ENCODE assay signal across 8 cellular contexts in genomic region chr4:95549246-95550138, GRCh38. TPM values are rescaled to one million over a fixed set of nuclear protein-coding genes. Genes with fewer than 3 reads are reported as not detected.
DNase-seq lines count a peak whose midpoint lies in the region; ATAC-seq, FAIRE-seq and TF ChIP-seq lines count a peak whose summit lies in the region.

No MANE protein-coding gene starts in this region.

- TF ChIP-seq RAD21 in K562 (CRISPR knock-in tag; conservative IDR thresholded peaks at IDR 0.05 in 1 of 2, IDR thresholded peaks at IDR 0.05 in 1 of 2): no peak

- no peak for TF ChIP-seq POLR2A in K562 (conservative IDR thresholded peaks at IDR 0.05)

- intact Hi-C loops in K562 (cut with micrococcal nuclease): no loop called here
- intact Hi-C loops in sciatic nerve (cut with DNase I): no loop called here

- in situ Hi-C loops in K562 (cut with MboI): no loop called here

- WGBS in K562 (ENCODE audit: insufficient coverage, low coverage, missing lambda C conversion rate): under 1% methylated on average over 33 of the region's 64 CpGs

- POLR2A ChIA-PET in K562 (lab: Yijun Ruan, JAX): no interaction called here

- no peaks in the 10 kb centered on the region for H3K36me3 ChIP-seq in MG63
- no peaks in the 10 kb centered on the region for H3K36me3 ChIP-seq in K562 (ENCODE audit: control insufficient read depth, insufficient read depth, low read length)

- H3K9me1 ChIP-seq in K562 (ENCODE audit: control insufficient read depth, insufficient read depth, low read length): no peaks in the 10 kb centered on the region

- no peak for TF ChIP-seq CTCF in K562 (IDR thresholded peaks at IDR 0.05 in 2 of 3, conservative IDR thresholded peaks at IDR 0.05 in 1 of 3; ENCODE audit: insufficient read depth in 2 of 3, low read depth in 1 of 3, low read length in 3 of 3)

- no peak overlapping the region; a peak in 1 of 4 replicates for H3K9ac ChIP-seq in K562 (ENCODE audit: insufficient read depth in 1 of 2, low read depth in 2 of 2, low read length in 2 of 2)

- CTCF ChIA-PET in K562 (lab: Yijun Ruan, JAX; ENCODE audit: low intra/inter-chr PET ratio): no interaction called here

- H3K4me3 ChIP-seq in MG63 (peak overlapping the region; percentile 15; the same call in 1 of the 2 replicates), K562 (no peak overlapping the region), iPS-18c (ENCODE audit: insufficient read depth, low read depth, low read length) (peak overlapping the region; percentile 83)

- TF ChIP-seq EP300 in K562 (IDR thresholded peaks at IDR 0.05; ENCODE audit: low read length): no peak

- peaks cover 0 to 12% of the 10 kb centered on the region in 2 experiments; a peak in 2 of 5 replicates for H3K4me1 ChIP-seq in K562 (replicated peaks in 1 of 2; ENCODE audit: control insufficient read depth in 2 of 2, insufficient read depth in 2 of 2, low read length in 2 of 2)

- ATAC-seq in GM21825 (IDR thresholded peaks at IDR 0.05; ENCODE audit: unreplicated experiment) (peak; percentile 93), K562 (peak; percentile 40; the same call in 2 of the 3 replicates), sciatic nerve (peak; percentile 73)

- no peaks in the 10 kb centered on the region for H4K20me1 ChIP-seq in K562 (replicated peaks; ENCODE audit: control insufficient read depth, insufficient read depth, low read length)

- peak; percentile 20 for DNase-seq in NCI-H510A treated with DMSO at 0.1 percent for 48 hours (lab: John Stamatoyannopoulos, UW)
- no peak for DNase-seq in NCI-H510A (lab: John Stamatoyannopoulos, UW)
- DNase-seq in MG63: no peak
- no peak for DNase-seq in K562 (ENCODE audit: extremely low read depth in 1 of 4, low spot score in 3 of 4)
- DNase-seq in sciatic nerve (ENCODE audit: low spot score): peak; percentile 71
- DNase-seq in NK-92 treated with Interleukin-12 subunit alpha and Interleukin-12 subunit beta, amount 100 ng/mL, for 24 hours (lab: John Stamatoyannopoulos, UW): no peak

- no peak overlapping the region for H3K4me2 ChIP-seq in K562 (ENCODE audit: insufficient read depth, low read length)

- peaks cover 25% of the 10 kb centered on the region for H3K27me3 ChIP-seq in MG63
- peaks cover 8 to 26% of the 10 kb centered on the region in 2 experiments; a peak in 4 of 5 replicates for H3K27me3 ChIP-seq in K562 (ENCODE audit: control insufficient read depth in 2 of 2, insufficient read depth in 2 of 2, low read length in 2 of 2)

- BruUV-seq in K562 (replicated peaks; lab: Mats Ljungman, UMichigan): no TSS peak

- no peak overlapping the region for H3K27ac ChIP-seq in K562 (ENCODE audit: extremely low read depth, low read depth, low read length)

- FAIRE-seq in K562 (lab: Jason Lieb, UNC): no peak

- H2AFZ ChIP-seq in K562 (ENCODE audit: low read depth, low read length): no peak overlapping the region

- H3K9me3 ChIP-seq in MG63 (no peaks in the 10 kb centered on the region), K562 (replicated peaks; ENCODE audit: control insufficient read depth, insufficient read depth, low read depth, low read length) (no peaks in the 10 kb centered on the region), iPS-18c (ENCODE audit: control insufficient read depth, insufficient read depth, low read length) (peaks cover 7% of the 10 kb centered on the region)

- no peaks in the 10 kb centered on the region for H3K79me2 ChIP-seq in K562 (ENCODE audit: control insufficient read depth, insufficient read depth, low read length)

TF ChIP-seq in K562, 482 proteins besides CTCF, POLR2A, EP300 and RAD21:
- TF ChIP-seq TRIM25 (IDR thresholded peaks at IDR 0.05; ENCODE audit: borderline replicate concordance): no peak
- TF ChIP-seq HNRNPH1 (optimal IDR thresholded peaks at IDR 0.05; ENCODE audit: low read depth, low read length): no peak
- TF ChIP-seq TCF15 (CRISPR knock-in tag; IDR thresholded peaks at IDR 0.05): no peak
- no peak for TF ChIP-seq YBX1 (IDR thresholded peaks at IDR 0.05)
- no peak for TF ChIP-seq NRF1 (conservative IDR thresholded peaks at IDR 0.05 in 1 of 2, IDR thresholded peaks at IDR 0.05 in 1 of 2)
- TF ChIP-seq RBM14 (IDR thresholded peaks at IDR 0.05; ENCODE audit: borderline replicate concordance, insufficient read depth, low read depth, low read length): no peak
- TF ChIP-seq POLR2AphosphoS5 (IDR thresholded peaks at IDR 0.05; ENCODE audit: control insufficient read depth, insufficient read depth, low read depth, low read length): no peak
- TF ChIP-seq IRF2 (CRISPR knock-in tag; IDR thresholded peaks at IDR 0.05): no peak
- no peak for TF ChIP-seq ZFP91 (CRISPR knock-in tag; IDR thresholded peaks at IDR 0.05)
- TF ChIP-seq ZNF431 (CRISPR knock-in tag; IDR thresholded peaks at IDR 0.05): no peak
- no peak for TF ChIP-seq ZNF253 (CRISPR knock-in tag; conservative IDR thresholded peaks at IDR 0.05)
- TF ChIP-seq ARID1B (IDR thresholded peaks at IDR 0.05): no peak
- no peak for TF ChIP-seq ZFX (CRISPR knock-in tag; IDR thresholded peaks at IDR 0.05)
- TF ChIP-seq ZNF146 (CRISPR knock-in tag; IDR thresholded peaks at IDR 0.05; ENCODE audit: unreplicated experiment): no peak
- no peak for TF ChIP-seq HMGN3 (IDR thresholded peaks at IDR 0.05; ENCODE audit: borderline replicate concordance, extremely low read depth, insufficient read length, low read depth, low read length)
- no peak for TF ChIP-seq BRF1 (IDR thresholded peaks at IDR 0.05; ENCODE audit: borderline replicate concordance, extremely low read depth, insufficient read length)
- no peak for TF ChIP-seq HES1 (IDR thresholded peaks at IDR 0.05; ENCODE audit: low read depth)

RNA-seq across cellular contexts. Expression of gene UNC5C, which starts 0.7 kb away (rescaled TPM):
- not detected in 2 replicates for total RNA-seq in MG63 (2014; rRNA removed; shearing (Covaris generic); ENCODE audit: low replicate concordance)
- not detected in 2 replicates for total RNA-seq in K562 (2011; cell fraction: chromatin; rRNA removed; ENCODE audit: low replicate concordance)
- total RNA-seq in K562 (2011; cell fraction: nucleolus; rRNA removed): under 0.01 TPM in 1 of 2 replicates, not detected in the other
- total RNA-seq in K562 (2011; cell fraction: nucleoplasm; rRNA removed): not detected in 2 replicates
- total RNA-seq in K562 (2014; rRNA removed) (0.05 and 0.12 TPM in 2 replicates), K562 (2014; rRNA removed; fragmentation: Illumina TruSeq; extraction: Trizol) (0.03 and 0.04 TPM in 2 replicates), K562 (2015; rRNA removed; fragmentation: Illumina TruSeq; extraction: Trizol) (0.04 TPM in 2 replicates), K562 (2021) (0.02 TPM in 2 replicates), sciatic nerve (4.5 TPM)
- polyA plus RNA-seq in K562 (2011; rRNA removed) (0.10 and 0.99 TPM in 2 replicates), K562 (2014; fragmentation: Illumina TruSeq; extraction: Trizol) (0.03 TPM in 1 of 2 replicates, not detected in the other), K562 (2014; fragmentation: Nextera tagmentation; extraction: Ambion mirVana) (under 1 TPM in 1 of 2 experiments, not detected in 1; under 0.01 TPM), K562 (2014; rRNA removed) (0.01 TPM in 1 of 2 replicates, not detected in the other)
- 0.01 and 1.0 TPM in 2 replicates for polyA plus RNA-seq in K562 (2011; cell fraction: cytosol; rRNA removed)
- 0.11 and 0.98 TPM in 2 replicates for polyA plus RNA-seq in K562 (2011; cell fraction: nucleus; rRNA removed)
- polyA plus RNA-seq in K562 (2012): 0.01 and 0.04 TPM in 2 replicates
- polyA minus RNA-seq in K562 (2011; rRNA and poly(A)+ RNA removed): 0.11 and 4.3 TPM in 2 replicates
- polyA minus RNA-seq in K562 (2011; cell fraction: cytosol; rRNA and poly(A)+ RNA removed): 0.91 TPM in 1 of 2 replicates, not detected in the other
- 0.27 and 6.1 TPM in 2 replicates for polyA minus RNA-seq in K562 (2011; cell fraction: nucleus; rRNA and poly(A)+ RNA removed)

Comparison
In these comparisons a context has a peak if more than half of its experiments do, and no peak if none do; other contexts are left out.
1. DNase-seq: peak in NCI-H510A treated with DMSO at 0.1 percent for 48 hours (single experiment) and sciatic nerve (single experiment); none in NCI-H510A (single experiment), MG63 (single experiment), K562 (0 of 4) and NK-92 treated with Interleukin-12 subunit alpha and Interleukin-12 subunit beta, amount 100 ng/mL, for 24 hours (single experiment).
2. ATAC-seq: peak in every context shown above with its lines; median percentile 93 in GM21825; 73 in sciatic nerve; 40 in K562.